Comparison of ENCODE assay signal across 17 cellular contexts in the genomic region with DNA sequence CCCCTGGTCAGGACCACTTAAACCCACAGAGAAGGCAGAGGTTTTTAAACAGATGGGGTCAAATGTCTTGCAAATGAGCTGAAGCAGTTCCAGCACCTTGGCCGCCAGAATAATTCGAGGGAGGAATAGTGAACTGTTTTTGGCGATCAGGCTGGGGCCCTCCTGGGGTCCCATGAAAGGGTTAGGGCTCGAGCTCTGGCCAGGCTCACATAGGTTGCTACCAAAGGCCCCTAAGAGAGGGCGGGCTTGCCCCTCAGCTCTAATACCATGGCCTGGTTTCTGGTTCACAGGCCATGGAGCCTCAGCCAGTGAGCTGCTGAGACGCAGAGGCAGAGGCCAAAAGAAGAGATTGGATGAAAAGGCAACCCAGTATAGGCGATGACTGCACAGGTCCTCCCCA.
DNase-seq lines count a peak whose midpoint lies in the region; ATAC-seq and TF ChIP-seq lines count a peak whose summit lies in the region.
"Had no signal": no experiment of that assay in that cellular context is flagged by ENCODE, and none has a peak within 500 bp of the region (broad histone marks: within the 10 kb centered on the region; RNA-seq: fewer than 3 reads in every experiment).

No MANE protein-coding gene starts in this region.

- H2AFZ ChIP-seq in GM23338 (no peak overlapping the region), PC-3 (ENCODE audit: low read length) (no peak overlapping the region)

- no peaks in the 10 kb centered on the region for H3K9me3 ChIP-seq in PC-3 (ENCODE audit: low read length)

- H3K79me2 ChIP-seq in GM23338 (replicated peaks; ENCODE audit: insufficient read depth) (no peaks in the 10 kb centered on the region), PC-3 (ENCODE audit: low read length) (no peaks in the 10 kb centered on the region)

- H3K27me3 Mint-ChIP-seq in GM23338 (ENCODE audit: insufficient read depth, low read depth, poor library complexity) (peaks cover 3% of the 10 kb centered on the region), chondrocyte (ENCODE audit: low read depth) (peaks cover 5% of the 10 kb centered on the region)

- H3K4me3 ChIP-seq in GM23338: no peak overlapping the region
- no peak overlapping the region for H3K4me3 ChIP-seq in PC-3 (ENCODE audit: low read length)
- H3K4me3 ChIP-seq: GM12878 had no signal

- no peak for TF ChIP-seq CTCF in GM23338 (conservative IDR thresholded peaks at IDR 0.05; ENCODE audit: low read depth in 2 of 2)
- no peak for TF ChIP-seq CTCF in RWPE1 (conservative IDR thresholded peaks at IDR 0.05; ENCODE audit: low read depth)
- no peak for TF ChIP-seq CTCF in chondrocyte (IDR thresholded peaks at IDR 0.05)
- TF ChIP-seq CTCF in PC-3 (conservative IDR thresholded peaks at IDR 0.05; ENCODE audit: low read depth, low read length): no peak

- ATAC-seq in GM23338 (peak; percentile 53; the same call in 2 of the 3 replicates), PC-3 (no peak)
- ATAC-seq: GM12878, HCT116 had no signal

- H3K36me3 Mint-ChIP-seq in GM23338 (ENCODE audit: low read depth) (peaks cover 72% of the 10 kb centered on the region), chondrocyte (ENCODE audit: low read depth) (peaks cover 64% of the 10 kb centered on the region)
- H3K36me3 Mint-ChIP-seq: CD4-positive, alpha-beta memory T cell had no signal

- BruUV-seq in PC-3 (replicated peaks; lab: Mats Ljungman, UMichigan): no TSS peak

- H3K27ac ChIP-seq in GM23338 (ENCODE audit: low read depth): no peak overlapping the region
- peak overlapping the region; percentile 21 for H3K27ac ChIP-seq in RWPE1
- no peak overlapping the region for H3K27ac ChIP-seq in PC-3 (ENCODE audit: low read length)

- H3K27me3 ChIP-seq in GM23338 (ENCODE audit: insufficient read depth): no peaks in the 10 kb centered on the region
- no peaks in the 10 kb centered on the region for H3K27me3 ChIP-seq in PC-3 (ENCODE audit: low read length)

- intact Hi-C loops in PC-3 (cut with micrococcal nuclease): no loop called here

- H3K4me1 Mint-ChIP-seq in GM23338: 0 out of 3 replicates have a peak, but pooled peaks cover 5% of the 10 kb centered on the region
- peaks cover 28% of the 10 kb centered on the region for H3K4me1 Mint-ChIP-seq in chondrocyte (ENCODE audit: low read depth)

- CTCF ChIA-PET in RWPE1 (lab: Yijun Ruan, JAX) (interaction anchor here (0.9 kb wide), 1 partner anchor 15 kb away, joined by 3 read pairs; no protein-coding TSS in a partner anchor), PC-3 (lab: Charles Lee) (no interaction called here)

- H3K4me2 ChIP-seq in GM23338: no peak overlapping the region
- no peak overlapping the region for H3K4me2 ChIP-seq in PC-3 (ENCODE audit: low read length)

- no peak overlapping the region for H3K4me3 Mint-ChIP-seq in GM23338
- no peak overlapping the region for H3K4me3 Mint-ChIP-seq in chondrocyte (ENCODE audit: unreplicated experiment)
- H3K4me3 Mint-ChIP-seq: CD4-positive, alpha-beta memory T cell had no signal

- POLR2A ChIA-PET in RWPE1 (lab: Yijun Ruan, JAX; ENCODE audit: low non-redundant PET) (no interaction called here), PC-3 (lab: Charles Lee; ENCODE audit: unreplicated experiment) (no interaction called here)

- H4K20me1 ChIP-seq in GM23338 (replicated peaks; ENCODE audit: insufficient read depth): 0 out of 2 replicates have a peak, but pooled peaks cover 3% of the 10 kb centered on the region
- no peaks in the 10 kb centered on the region for H4K20me1 ChIP-seq in PC-3 (ENCODE audit: low read length)

- DNase-seq in GM23338 (ENCODE audit: low spot score): no peak
- no peak for DNase-seq in RWPE1 (ENCODE audit: low spot score)
- DNase-seq in chondrocyte (ENCODE audit: low spot score): peak; percentile 34
- DNase-seq in superior temporal gyrus (ENCODE audit: extremely low spot score): no peak
- no peak for DNase-seq in NCI-H2171 treated with DMSO at 0.1 percent for 48 hours (lab: John Stamatoyannopoulos, UW)
- no peak for DNase-seq in PC-3
- DNase-seq in MV-4-11 (lab: John Stamatoyannopoulos, UW): no peak
- DNase-seq: C1 segment of cervical spinal cord; CD4-positive, alpha-beta memory T cell; COR-L47; DMS 273 treated with DMSO at 0.1 percent for 48 hours; DMS79; EL; GDM1; H7 had no signal

- H3K9me2 ChIP-seq in GM23338 (ENCODE audit: insufficient read depth) (0 out of 2 replicates have a peak, but pooled peaks cover 4% of the 10 kb centered on the region), PC-3 (replicated peaks; ENCODE audit: low read length) (no peaks in the 10 kb centered on the region)

- H3K9me3 Mint-ChIP-seq in GM23338 (no peaks in the 10 kb centered on the region), chondrocyte (ENCODE audit: low read depth) (no peaks in the 10 kb centered on the region)
- H3K9me3 Mint-ChIP-seq: CD4-positive, alpha-beta memory T cell had no signal

- H3F3A ChIP-seq in GM23338 (replicated peaks; ENCODE audit: low read depth): no peaks in the 10 kb centered on the region
- H3F3A ChIP-seq in PC-3 (ENCODE audit: low read length, unreplicated experiment): no peaks in the 10 kb centered on the region

- H3K4me1 ChIP-seq in GM23338 (ENCODE audit: insufficient read depth) (no peaks in the 10 kb centered on the region), PC-3 (ENCODE audit: insufficient read depth, low read length) (peaks cover 16% of the 10 kb centered on the region)

- no peak overlapping the region for H3K9ac ChIP-seq in PC-3 (ENCODE audit: low read length)

- peaks cover 45% of the 10 kb centered on the region for H3K36me3 ChIP-seq in GM23338 (ENCODE audit: insufficient read depth)
- H3K36me3 ChIP-seq in PC-3 (ENCODE audit: low read depth, low read length): no peaks in the 10 kb centered on the region

- peak overlapping the region; percentile 17; the same call in 1 of the 2 replicates for H3K27ac Mint-ChIP-seq in GM23338
- no peak overlapping the region for H3K27ac Mint-ChIP-seq in chondrocyte (ENCODE audit: unreplicated experiment)
- H3K27ac Mint-ChIP-seq: CD4-positive, alpha-beta memory T cell had no signal

TF ChIP-seq in GM23338, 12 proteins besides CTCF, POLR2A, EP300 and RAD21:
- no peak for TF ChIP-seq NANOG (IDR thresholded peaks at IDR 0.05; ENCODE audit: borderline replicate concordance)
- TF ChIP-seq CREB1 (CRISPR knock-in tag; IDR thresholded peaks at IDR 0.05; ENCODE audit: low read depth): no peak
- TF ChIP-seq POLR2AphosphoS5 (IDR thresholded peaks at IDR 0.05; ENCODE audit: low read depth): no peak
- TF ChIP-seq STAT1 (IDR thresholded peaks at IDR 0.05; ENCODE audit: unreplicated experiment): no peak
- TF ChIP-seq, protein P1, sequence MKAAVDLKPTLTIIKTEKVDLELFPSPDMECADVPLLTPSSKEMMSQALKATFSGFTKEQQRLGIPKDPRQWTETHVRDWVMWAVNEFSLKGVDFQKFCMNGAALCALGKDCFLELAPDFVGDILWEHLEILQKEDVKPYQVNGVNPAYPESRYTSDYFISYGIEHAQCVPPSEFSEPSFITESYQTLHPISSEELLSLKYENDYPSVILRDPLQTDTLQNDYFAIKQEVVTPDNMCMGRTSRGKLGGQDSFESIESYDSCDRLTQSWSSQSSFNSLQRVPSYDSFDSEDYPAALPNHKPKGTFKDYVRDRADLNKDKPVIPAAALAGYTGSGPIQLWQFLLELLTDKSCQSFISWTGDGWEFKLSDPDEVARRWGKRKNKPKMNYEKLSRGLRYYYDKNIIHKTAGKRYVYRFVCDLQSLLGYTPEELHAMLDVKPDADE (IDR thresholded peaks at IDR 0.05): no peak
